ENCODE assay signal across 1 cellular context in genomic region chr4:78899302-78899701, GRCh38.
A peak's percentile ranks its signal among the peaks of the same experiment; 100 is the strongest.
TF ChIP-seq lines count a peak whose summit lies in the region.

No MANE protein-coding gene starts in this region.

TF ChIP-seq in K562, 482 proteins besides CTCF, POLR2A, EP300 and RAD21 (continued from another document):
- TF ChIP-seq THRB (CRISPR knock-in tag; conservative IDR thresholded peaks at IDR 0.05) (0 out of 2 replicates have a peak, but pooled peaks have one; percentile 51), SUPT5H (IDR thresholded peaks at IDR 0.05) (peak; percentile 50; the same call in 1 of the 2 replicates), ZNF253 (CRISPR knock-in tag; conservative IDR thresholded peaks at IDR 0.05) (0 out of 2 replicates have a peak, but pooled peaks have one; percentile 17), LEF1 (IDR thresholded peaks at IDR 0.05) (no peak), HOXB6 (CRISPR knock-in tag; IDR thresholded peaks at IDR 0.05; ENCODE audit: borderline replicate concordance) (no peak), CBFB (CRISPR knock-in tag; IDR thresholded peaks at IDR 0.05) (no peak), HEY1 (CRISPR knock-in tag; IDR thresholded peaks at IDR 0.05; ENCODE audit: borderline replicate concordance) (no peak), CEBPG (CRISPR knock-in tag; IDR thresholded peaks at IDR 0.05) (no peak), CEBPG (tag; conservative IDR thresholded peaks at IDR 0.05 in 1 of 2, IDR thresholded peaks at IDR 0.05 in 1 of 2) (no peak)
TF ChIP-seq in K562: peak in this region for 4.
